ENCODE assay signal across 13 cellular contexts in the genomic region with DNA sequence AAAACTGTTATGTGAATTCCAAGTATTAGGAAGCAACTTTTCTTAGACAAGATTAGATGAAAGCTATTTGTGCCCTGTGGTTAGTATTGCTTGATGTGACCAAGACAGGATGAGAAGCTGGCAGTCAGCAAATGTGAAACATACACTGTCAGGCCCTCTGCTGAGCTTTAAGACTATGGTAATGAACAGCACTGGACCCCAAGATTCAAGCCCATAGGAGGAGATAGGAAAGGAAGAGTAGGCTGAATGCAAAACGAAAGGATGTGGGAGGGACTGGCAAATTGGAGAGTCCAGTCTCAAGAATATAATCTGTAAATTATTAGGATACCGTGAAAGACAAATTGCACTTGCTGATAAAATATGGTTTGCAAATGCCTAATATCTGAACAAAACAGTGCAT.
"Had no signal": no experiment of that assay in that cellular context is flagged by ENCODE, and none has a peak within 500 bp of the region (broad histone marks: within the 10 kb centered on the region; RNA-seq: fewer than 3 reads in every experiment).

No MANE protein-coding gene starts in this region.

- ATAC-seq: activated CD4-positive, alpha-beta T cell treated with anti-CD3 and anti-CD28 coated beads for 36 hours; foreskin keratinocyte; upper lobe of right lung had no signal

- H3K4me1 Mint-ChIP-seq: activated CD4-positive, alpha-beta T cell treated with anti-CD3 and anti-CD28 coated beads for 36 hours; neural progenitor cell had no signal

- H3K4me3 Mint-ChIP-seq: activated CD4-positive, alpha-beta memory T cell treated with anti-CD3 and anti-CD28 coated beads for 36 hours; activated CD4-positive, alpha-beta T cell treated with anti-CD3 and anti-CD28 coated beads for 36 hours; neural progenitor cell had no signal

- H3K27me3 Mint-ChIP-seq: activated CD4-positive, alpha-beta memory T cell treated with anti-CD3 and anti-CD28 coated beads for 36 hours; activated CD4-positive, alpha-beta T cell treated with anti-CD3 and anti-CD28 coated beads for 36 hours had no signal

- H3K9me3 ChIP-seq: adrenal gland, ovary, sigmoid colon, spleen, stomach, testis, upper lobe of right lung had no signal

- H3K9me3 Mint-ChIP-seq: activated CD4-positive, alpha-beta memory T cell treated with anti-CD3 and anti-CD28 coated beads for 36 hours; neural progenitor cell had no signal

- DNase-seq: activated CD4-positive, alpha-beta memory T cell treated with anti-CD3 and anti-CD28 coated beads for 36 hours; activated CD4-positive, alpha-beta T cell treated with anti-CD3 and anti-CD28 coated beads for 36 hours; activated naive CD4-positive, alpha-beta T cell treated with Interleukin-2 at 50 U/mL for 16 hours; foreskin keratinocyte; ovary; sigmoid colon; spleen; stomach; T-helper 1 cell; testis; upper lobe of right lung had no signal

- H3K27ac Mint-ChIP-seq: activated CD4-positive, alpha-beta memory T cell treated with anti-CD3 and anti-CD28 coated beads for 36 hours; activated CD4-positive, alpha-beta T cell treated with anti-CD3 and anti-CD28 coated beads for 36 hours; neural progenitor cell had no signal
